16 cellular contexts compared by ENCODE assay signal in the genomic region with DNA sequence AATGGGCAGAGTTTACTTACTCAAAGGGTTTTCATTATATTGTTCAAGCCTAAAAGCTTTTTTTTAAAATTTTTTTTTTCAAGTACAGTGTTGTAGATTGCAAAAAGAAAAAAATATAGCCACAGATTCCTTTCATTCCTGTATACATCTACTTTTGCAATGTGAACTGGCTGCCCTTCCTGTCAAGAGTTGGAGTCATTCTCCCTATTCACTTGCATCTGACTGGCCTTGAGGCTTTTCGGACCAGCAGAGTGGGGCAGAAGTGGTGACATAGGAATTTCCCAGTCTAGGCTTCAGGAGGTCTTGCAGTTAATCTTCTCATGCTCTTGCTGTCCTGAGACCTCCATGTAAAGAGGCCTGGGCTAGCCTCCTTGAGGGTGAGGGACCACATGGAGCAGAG.
DNase-seq lines count a peak whose midpoint lies in the region; ATAC-seq lines count a peak whose summit lies in the region.
"Had no signal": no experiment of that assay in that cellular context is flagged by ENCODE, and none has a peak within 500 bp of the region (broad histone marks: within the 10 kb centered on the region; RNA-seq: fewer than 3 reads in every experiment).

No MANE protein-coding gene starts in this region.

- H3K4me3 ChIP-seq in effector memory CD4-positive, alpha-beta T cell (ENCODE audit: insufficient read depth, low read depth, low read length, poor library complexity, severe bottlenecking) = no peak overlapping the region

- peak; percentile 38 for DNase-seq in AG08395 (ENCODE audit: low spot score)
- DNase-seq in M059J (ENCODE audit: low read depth) = peak; percentile 40
- DNase-seq in astrocyte of the hippocampus (ENCODE audit: low read depth, low spot score) = peak; percentile 24
- DNase-seq in hepatic stellate cell (ENCODE audit: low spot score) = peak; percentile 16
- DNase-seq in AML-193 (lab: John Stamatoyannopoulos, UW) = no peak
- no peak for DNase-seq in effector memory CD4-positive, alpha-beta T cell
- no peak for DNase-seq in NCI-H2227 treated with DMSO at 0.1 percent for 48 hours (lab: John Stamatoyannopoulos, UW)
- DNase-seq: 8988T, Caco-2, DMS53, NCI-H1092 treated with DMSO at 0.1 percent for 48 hours, NCI-H1694, NCI-H82, SHP77 had no signal

- no peaks in the 10 kb centered on the region for H3K36me3 ChIP-seq in effector memory CD4-positive, alpha-beta T cell (ENCODE audit: control insufficient read depth, insufficient read depth, low read length)

- H3K27ac ChIP-seq in effector memory CD4-positive, alpha-beta T cell (ENCODE audit: insufficient read depth, low read length, poor library complexity, severe bottlenecking) = no peak overlapping the region

- H3K27me3 ChIP-seq in effector memory CD4-positive, alpha-beta T cell (replicated peaks; ENCODE audit: control insufficient read depth, insufficient read depth, low read length, poor library complexity, severe bottlenecking) = no peaks in the 10 kb centered on the region

- no peaks in the 10 kb centered on the region for H3K9me3 ChIP-seq in effector memory CD4-positive, alpha-beta T cell (ENCODE audit: control insufficient read depth, low read length)
- H3K9me3 ChIP-seq: Caco-2 had no signal

- no peak for ATAC-seq in HG02798 (IDR thresholded peaks at IDR 0.05; ENCODE audit: poor library complexity, unreplicated experiment)
- ATAC-seq: HCT116 had no signal

- H3K4me1 ChIP-seq in effector memory CD4-positive, alpha-beta T cell (ENCODE audit: control insufficient read depth, insufficient read depth, low read length, poor library complexity, severe bottlenecking) = no peaks in the 10 kb centered on the region
- H3K4me1 ChIP-seq: Caco-2 had no signal

Comparison
In these comparisons a context has a peak if more than half of its experiments do, and no peak if none do; other contexts are left out.
1. DNase-seq: peak in AG08395 (single experiment), M059J (single experiment), astrocyte of the hippocampus (single experiment) and hepatic stellate cell (single experiment); none in AML-193 (0 of 2), effector memory CD4-positive, alpha-beta T cell (0 of 3) and NCI-H2227 treated with DMSO at 0.1 percent for 48 hours (single experiment).